ENCODE assay signal across 22 cellular contexts in the genomic region with DNA sequence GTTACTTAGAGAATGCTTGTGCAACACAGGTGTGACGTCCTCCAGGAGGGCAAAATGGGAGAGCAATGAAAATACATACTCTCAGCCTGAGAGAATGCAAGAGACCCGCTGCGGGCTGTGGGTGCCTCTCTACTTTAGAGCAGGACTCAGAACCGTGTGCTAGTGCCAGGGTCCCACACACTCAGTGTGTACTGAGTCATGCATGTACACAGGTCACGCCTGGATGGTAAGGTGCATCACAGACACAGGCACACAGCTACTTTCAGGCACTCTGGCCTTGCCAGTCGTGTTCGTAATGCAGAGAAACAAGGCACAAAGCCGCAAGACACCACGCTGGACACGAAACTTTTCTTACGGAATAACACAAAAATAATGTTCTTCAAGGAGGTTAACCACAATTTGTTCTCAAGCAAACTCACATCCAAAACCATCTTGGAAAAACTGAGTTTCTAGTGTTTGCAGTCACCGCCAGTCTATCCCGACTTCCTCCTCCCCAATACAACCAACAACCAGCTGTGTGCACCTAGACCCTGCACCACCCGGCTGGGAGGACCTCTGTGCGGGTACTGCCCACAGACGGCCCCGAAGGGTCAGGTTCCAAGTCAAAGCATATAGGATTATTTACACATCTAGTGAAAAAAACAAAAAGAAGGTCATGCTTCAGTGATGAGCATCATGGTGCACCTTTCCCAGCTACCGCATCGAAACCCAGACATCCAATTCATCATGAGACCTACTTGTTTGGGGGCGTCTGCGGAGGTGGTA.
"Had no signal": no experiment of that assay in that cellular context is flagged by ENCODE, and none has a peak within 500 bp of the region (broad histone marks: within the 10 kb centered on the region; RNA-seq: fewer than 3 reads in every experiment).

No MANE protein-coding gene starts in this region.

- H3K27me3 ChIP-seq: cardiac muscle cell, right atrium auricular region, stomach, transverse colon had no signal

- H3K4me3 Mint-ChIP-seq: activated naive CD4-positive, alpha-beta T cell treated with anti-CD3 and anti-CD28 coated beads for 36 hours; activated naive CD8-positive, alpha-beta T cell treated with anti-CD3 and anti-CD28 coated beads, Interleukin-2, amount 10 ng/mL, durations not matched to agents 7 days and 5 days; dendritic cell treated with granulocyte-macrophage colony-stimulating factor and Interleukin-4, amounts not matched to agents 40 ng/mL and 50 ng/mL, for 4 days had no signal

- H3K4me1 ChIP-seq: prostate gland, right atrium auricular region had no signal

- H3K9me3 Mint-ChIP-seq: activated naive CD4-positive, alpha-beta T cell treated with anti-CD3 and anti-CD28 coated beads for 36 hours; activated naive CD8-positive, alpha-beta T cell treated with anti-CD3 and anti-CD28 coated beads, Interleukin-2, amount 10 ng/mL, durations not matched to agents 7 days and 5 days; dendritic cell treated with granulocyte-macrophage colony-stimulating factor and Interleukin-4, amounts not matched to agents 40 ng/mL and 50 ng/mL, for 4 days had no signal

- H3K27me3 Mint-ChIP-seq: activated naive CD8-positive, alpha-beta T cell treated with anti-CD3 and anti-CD28 coated beads, Interleukin-2, amount 10 ng/mL, durations not matched to agents 7 days and 5 days; dendritic cell treated with granulocyte-macrophage colony-stimulating factor and Interleukin-4, amounts not matched to agents 40 ng/mL and 50 ng/mL, for 4 days had no signal

- H3K9me2 ChIP-seq: SK-N-SH had no signal

- H3K4me3 ChIP-seq: cardiac muscle cell, mucosa of descending colon, prostate gland, right atrium auricular region, skin epidermis, stomach, transverse colon had no signal

- DNase-seq: activated CD4-positive, CD25-positive, alpha-beta regulatory T cell treated with anti-CD3 and anti-CD28 coated beads, Interleukin-2, amount 50 U/mL, for 72 hours; activated CD8-positive, alpha-beta memory T cell treated with anti-CD3 and anti-CD28 coated beads, Interleukin-2, amount 50 U/mL, for 4 hours; activated naive CD4-positive, alpha-beta T cell treated with anti-CD3 and anti-CD28 coated beads for 36 hours; activated naive CD8-positive, alpha-beta T cell treated with anti-CD3 and anti-CD28 coated beads, Interleukin-2, amount 10 ng/mL, durations not matched to agents 7 days and 5 days; activated T-cell treated with anti-CD3 and anti-CD28 coated beads, Interleukin-2, amount 50 U/mL, for 48 hours; amniotic stem cell; effector CD8-positive, alpha-beta T cell; hippocampal formation; kidney glomerular epithelial cell; mesenchymal stem cell; mucosa of descending colon; SK-N-SH; stimulated activated CD4-positive, alpha-beta T cell treated with anti-CD3 and anti-CD28 coated beads, Interleukin-1b, Interleukin-23, amount 100 ng/mL, for 48 hours; T-helper 2 cell; transverse colon had no signal

- H3K9me3 ChIP-seq: mucosa of descending colon, prostate gland, right atrium auricular region, SK-N-SH, stomach, transverse colon had no signal

- H3K4me2 ChIP-seq: SK-N-SH had no signal

- H3K27ac ChIP-seq: cardiac muscle cell, prostate gland, right atrium auricular region, skin epidermis, stomach, transverse colon, VCaP had no signal

- ATAC-seq: mucosa of descending colon had no signal

- H3K27ac Mint-ChIP-seq: activated naive CD4-positive, alpha-beta T cell treated with anti-CD3 and anti-CD28 coated beads for 36 hours; activated naive CD8-positive, alpha-beta T cell treated with anti-CD3 and anti-CD28 coated beads, Interleukin-2, amount 10 ng/mL, durations not matched to agents 7 days and 5 days; dendritic cell treated with granulocyte-macrophage colony-stimulating factor and Interleukin-4, amounts not matched to agents 40 ng/mL and 50 ng/mL, for 4 days had no signal
